16 cellular contexts compared by ENCODE assay signal in genomic region chr4:114922582-114922912, GRCh38.
A peak's percentile ranks its signal among the peaks of the same experiment; 100 is the strongest.
DNase-seq lines count a peak whose midpoint lies in the region; ATAC-seq, FAIRE-seq and TF ChIP-seq lines count a peak whose summit lies in the region.
"Had no signal": no experiment of that assay in that cellular context is flagged by ENCODE, and none has a peak within 500 bp of the region (broad histone marks: within the 10 kb centered on the region; RNA-seq: fewer than 3 reads in every experiment).

No MANE protein-coding gene starts in this region.

- H3K4me1 ChIP-seq in HUES48 (ENCODE audit: control insufficient read depth, insufficient read depth, low read length) = peaks cover 46% of the 10 kb centered on the region
- H3K4me1 ChIP-seq in astrocyte (ENCODE audit: insufficient read depth, low read length) = peaks cover 5% of the 10 kb centered on the region
- peaks cover 54% of the 10 kb centered on the region for H3K4me1 ChIP-seq in neural progenitor cell
- H3K4me1 ChIP-seq in pancreas = no peaks in the 10 kb centered on the region
- H3K4me1 ChIP-seq: BE2C had no signal

- H3K79me2 ChIP-seq in astrocyte (ENCODE audit: insufficient read depth, low read length) (no peaks in the 10 kb centered on the region), neural progenitor cell (ENCODE audit: low read depth) (no peaks in the 10 kb centered on the region)

- no peak for FAIRE-seq in astrocyte (lab: Jason Lieb, UNC)
- no peak for FAIRE-seq in pancreas (lab: Jason Lieb, UNC)
- FAIRE-seq: D721Med had no signal

- TF ChIP-seq CTCF in astrocyte (IDR thresholded peaks at IDR 0.05; ENCODE audit: insufficient read depth, low read depth, low read length) (no peak), neural progenitor cell (IDR thresholded peaks at IDR 0.05) (no peak), pancreas (IDR thresholded peaks at IDR 0.05) (no peak)

- H3K4me3 Mint-ChIP-seq in astrocyte (ENCODE audit: unreplicated experiment) = no peak overlapping the region
- peak overlapping the region; percentile 44 for H3K4me3 Mint-ChIP-seq in neural progenitor cell
- H3K4me3 Mint-ChIP-seq: CD4-positive, alpha-beta memory T cell; T-cell had no signal

- H3K4me1 Mint-ChIP-seq in astrocyte (ENCODE audit: low read depth, unreplicated experiment) = no peaks in the 10 kb centered on the region
- peaks cover 55% of the 10 kb centered on the region for H3K4me1 Mint-ChIP-seq in neural progenitor cell
- H3K4me1 Mint-ChIP-seq: CD4-positive, alpha-beta memory T cell; T-cell had no signal

- WGBS in pancreas, 2 donors = 62 to 65% methylated on average over 4 of the region's 4 CpGs

- no peak for ATAC-seq in pancreas
- ATAC-seq: HCT116, T-cell had no signal

- H3K27ac ChIP-seq in HUES48 (ENCODE audit: low read depth, low read length) (peak overlapping the region; percentile 22), astrocyte (ENCODE audit: low read depth, low read length) (no peak overlapping the region), neural progenitor cell (peak overlapping the region; percentile 43), pancreas (no peak overlapping the region)
- H3K27ac ChIP-seq: HL-60, KMS-11, RWPE1 had no signal

- H3K4me2 ChIP-seq in astrocyte (ENCODE audit: low read length) (peak overlapping the region; percentile 43), neural progenitor cell (peak overlapping the region; percentile 2)
- H3K4me2 ChIP-seq: KMS-11 had no signal

- intact Hi-C loops in pancreas (cut with DNase I) = no loop called here

- no peak overlapping the region for H3K27ac Mint-ChIP-seq in astrocyte (ENCODE audit: unreplicated experiment)
- peak overlapping the region; percentile 84 for H3K27ac Mint-ChIP-seq in neural progenitor cell
- H3K27ac Mint-ChIP-seq: CD4-positive, alpha-beta memory T cell; T-cell had no signal

- DNase-seq in DMS53 (lab: John Stamatoyannopoulos, UW) = peak; percentile 58
- DNase-seq in astrocyte (ENCODE audit: low read depth) = no peak
- DNase-seq in neural progenitor cell (ENCODE audit: low spot score) = no peak
- no peak for DNase-seq in pancreas
- no peak for DNase-seq in NCI-H446 treated with DMSO at 0.1 percent for 48 hours (lab: John Stamatoyannopoulos, UW)
- DNase-seq in activated CD8-positive, alpha-beta memory T cell treated with anti-CD3 and anti-CD28 coated beads, Interleukin-2, amount 50 U/mL, for 48 hours = no peak
- DNase-seq: BE2C; CD4-positive, alpha-beta memory T cell; NCI-H1092; T-cell had no signal

- H2AFZ ChIP-seq in astrocyte (ENCODE audit: low read depth, low read length) = no peak overlapping the region
- H2AFZ ChIP-seq in neural progenitor cell (replicated peaks) = no peak overlapping the region

- no peaks in the 10 kb centered on the region for H3K27me3 Mint-ChIP-seq in astrocyte (ENCODE audit: low read depth, unreplicated experiment)
- H3K27me3 Mint-ChIP-seq in neural progenitor cell (ENCODE audit: insufficient read depth, low read depth) = no peaks in the 10 kb centered on the region
- H3K27me3 Mint-ChIP-seq: CD4-positive, alpha-beta memory T cell; T-cell had no signal

- H3K9me3 Mint-ChIP-seq in astrocyte (ENCODE audit: unreplicated experiment) (no peaks in the 10 kb centered on the region), neural progenitor cell (no peaks in the 10 kb centered on the region)

- H3K36me3 Mint-ChIP-seq in astrocyte (ENCODE audit: low read depth, unreplicated experiment) (no peaks in the 10 kb centered on the region), neural progenitor cell (peaks cover 1% of the 10 kb centered on the region)
- H3K36me3 Mint-ChIP-seq: CD4-positive, alpha-beta memory T cell; T-cell had no signal

- peaks cover 20% of the 10 kb centered on the region for H3F3A ChIP-seq in neural progenitor cell (ENCODE audit: low read depth)

- H3K9me3 ChIP-seq in HUES48 (ENCODE audit: control insufficient read depth, insufficient read depth, low read length) (no peaks in the 10 kb centered on the region), astrocyte (ENCODE audit: insufficient read depth, low read depth, low read length) (no peaks in the 10 kb centered on the region), neural progenitor cell (ENCODE audit: low read depth) (no peaks in the 10 kb centered on the region), pancreas (no peaks in the 10 kb centered on the region)
- H3K9me3 ChIP-seq: BE2C had no signal

- H3K4me3 ChIP-seq in HUES48 (ENCODE audit: low read depth, low read length) (no peak overlapping the region), astrocyte (ENCODE audit: insufficient read depth, low read depth, low read length) (no peak overlapping the region), neural progenitor cell (no peak overlapping the region), pancreas (no peak overlapping the region)

- H3K9ac ChIP-seq in HUES48 (ENCODE audit: low read depth, low read length) (no peak overlapping the region), astrocyte (ENCODE audit: low read length) (no peak overlapping the region), neural progenitor cell (no peak overlapping the region)
- H3K9ac ChIP-seq: KMS-11 had no signal

- H3K36me3 ChIP-seq in HUES48 (ENCODE audit: control insufficient read depth, insufficient read depth, low read length) = no peaks in the 10 kb centered on the region
- H3K36me3 ChIP-seq in astrocyte (ENCODE audit: insufficient read depth, low read length) = no peaks in the 10 kb centered on the region
- H3K36me3 ChIP-seq in neural progenitor cell = no peaks in the 10 kb centered on the region
- H3K36me3 ChIP-seq in pancreas = no peaks in the 10 kb centered on the region
- H3K36me3 ChIP-seq: BE2C had no signal

- no peaks in the 10 kb centered on the region for H3K27me3 ChIP-seq in HUES48 (ENCODE audit: control insufficient read depth, insufficient read depth, low read length)
- H3K27me3 ChIP-seq in astrocyte (ENCODE audit: insufficient read depth, low read length) = no peaks in the 10 kb centered on the region
- no peaks in the 10 kb centered on the region for H3K27me3 ChIP-seq in neural progenitor cell
- no peaks in the 10 kb centered on the region for H3K27me3 ChIP-seq in pancreas
- H3K27me3 ChIP-seq: BE2C had no signal

- H4K20me1 ChIP-seq in astrocyte (ENCODE audit: insufficient read depth, low read length) (no peaks in the 10 kb centered on the region), neural progenitor cell (ENCODE audit: low read depth) (no peaks in the 10 kb centered on the region)

Comparison
In these comparisons a context has a peak if more than half of its experiments do, and no peak if none do; other contexts are left out.
1. H3K27ac ChIP-seq: peak in HUES48 (single experiment) and neural progenitor cell (single experiment); none in astrocyte (single experiment) and pancreas (0 of 4).